3 cellular contexts compared by ENCODE assay signal in genomic region chr5:56232538-56232937, GRCh38.
TF ChIP-seq lines count a peak whose summit lies in the region.

No MANE protein-coding gene starts in this region.

TF ChIP-seq in HEK293, 187 proteins besides CTCF, POLR2A, EP300 and RAD21:
- TF ChIP-seq ZNF184 (tag by site-specific recombination; IDR thresholded peaks at IDR 0.05) (no peak), EGR2 (tag by site-specific recombination; IDR thresholded peaks at IDR 0.05; ENCODE audit: low read depth) (peak; percentile 76), ZFHX2 (tag by site-specific recombination; conservative IDR thresholded peaks at IDR 0.05) (peak; percentile 76)

TF ChIP-seq in K562, 482 proteins besides CTCF, POLR2A, EP300 and RAD21:
- no peak for TF ChIP-seq PHF20 (IDR thresholded peaks at IDR 0.05; ENCODE audit: partially characterized antibody)
- no peak for TF ChIP-seq ZNF75A (CRISPR knock-in tag; IDR thresholded peaks at IDR 0.05)
- TF ChIP-seq KLF1 (tag; IDR thresholded peaks at IDR 0.05): no peak
- TF ChIP-seq EGR1 (conservative IDR thresholded peaks at IDR 0.05): peak; percentile 73

TF ChIP-seq in neural cell, 6 proteins besides CTCF, POLR2A, EP300 and RAD21:
- peak; percentile 10 for TF ChIP-seq POLR2AphosphoS5 (IDR thresholded peaks at IDR 0.05)
- TF ChIP-seq MXI1 (conservative IDR thresholded peaks at IDR 0.05; ENCODE audit: poor library complexity, severe bottlenecking): no peak
- TF ChIP-seq TAF1 (IDR thresholded peaks at IDR 0.05; ENCODE audit: low read depth): no peak
- no peak for TF ChIP-seq SMC3 (conservative IDR thresholded peaks at IDR 0.05; ENCODE audit: poor library complexity)
TF ChIP-seq in neural cell: peak in this region for 1.
